In the genomic region with DNA sequence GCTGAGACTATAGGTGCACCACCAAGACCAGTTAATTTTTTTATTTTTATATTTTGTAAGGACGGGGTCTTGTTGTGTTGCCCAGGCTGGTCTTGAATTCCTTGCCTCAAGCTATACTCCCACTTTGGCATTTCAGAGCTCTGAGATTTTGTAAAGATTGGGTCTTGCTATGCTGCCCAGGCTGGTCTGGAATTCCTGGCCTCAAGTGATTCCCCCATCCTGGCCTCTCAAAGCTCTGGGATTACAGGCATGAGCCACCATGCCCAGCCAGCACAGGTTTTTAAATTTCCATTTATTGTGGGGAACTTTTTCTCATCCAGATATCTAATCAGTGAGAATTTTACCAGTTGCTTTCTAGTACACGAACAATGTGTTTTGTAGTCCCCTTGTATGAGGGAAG, we compare ENCODE assay signal across 12 cellular contexts.
"Had no signal": no experiment of that assay in that cellular context is flagged by ENCODE, and none has a peak within 500 bp of the region (broad histone marks: within the 10 kb centered on the region; RNA-seq: fewer than 3 reads in every experiment).

No MANE protein-coding gene starts in this region.

- H3K27ac ChIP-seq: brain microvascular endothelial cell, neutrophil, vagina had no signal

- DNase-seq: activated CD4-positive, alpha-beta memory T cell treated with anti-CD3 and anti-CD28 coated beads for 36 hours; activated gamma-delta T cell; activated T-cell treated with anti-CD3 and anti-CD28 coated beads, Interleukin-2, amount 50 U/mL, for 48 hours; amygdala; cerebellar nuclear complex; dermis blood vessel endothelial cell; erythroblast; stimulated activated naive CD4-positive, alpha-beta T cell; T-helper 17 cell had no signal

- H3K9me3 ChIP-seq: neutrophil, vagina had no signal

- H3K4me1 ChIP-seq: vagina had no signal

- ATAC-seq: T-helper 17 cell had no signal

- H3K4me3 ChIP-seq: vagina had no signal

- H3K36me3 ChIP-seq: brain microvascular endothelial cell, neutrophil, vagina had no signal

- H3K27me3 ChIP-seq: brain microvascular endothelial cell, neutrophil, vagina had no signal
